ENCODE assay signal across 1 cellular context in the genomic region with DNA sequence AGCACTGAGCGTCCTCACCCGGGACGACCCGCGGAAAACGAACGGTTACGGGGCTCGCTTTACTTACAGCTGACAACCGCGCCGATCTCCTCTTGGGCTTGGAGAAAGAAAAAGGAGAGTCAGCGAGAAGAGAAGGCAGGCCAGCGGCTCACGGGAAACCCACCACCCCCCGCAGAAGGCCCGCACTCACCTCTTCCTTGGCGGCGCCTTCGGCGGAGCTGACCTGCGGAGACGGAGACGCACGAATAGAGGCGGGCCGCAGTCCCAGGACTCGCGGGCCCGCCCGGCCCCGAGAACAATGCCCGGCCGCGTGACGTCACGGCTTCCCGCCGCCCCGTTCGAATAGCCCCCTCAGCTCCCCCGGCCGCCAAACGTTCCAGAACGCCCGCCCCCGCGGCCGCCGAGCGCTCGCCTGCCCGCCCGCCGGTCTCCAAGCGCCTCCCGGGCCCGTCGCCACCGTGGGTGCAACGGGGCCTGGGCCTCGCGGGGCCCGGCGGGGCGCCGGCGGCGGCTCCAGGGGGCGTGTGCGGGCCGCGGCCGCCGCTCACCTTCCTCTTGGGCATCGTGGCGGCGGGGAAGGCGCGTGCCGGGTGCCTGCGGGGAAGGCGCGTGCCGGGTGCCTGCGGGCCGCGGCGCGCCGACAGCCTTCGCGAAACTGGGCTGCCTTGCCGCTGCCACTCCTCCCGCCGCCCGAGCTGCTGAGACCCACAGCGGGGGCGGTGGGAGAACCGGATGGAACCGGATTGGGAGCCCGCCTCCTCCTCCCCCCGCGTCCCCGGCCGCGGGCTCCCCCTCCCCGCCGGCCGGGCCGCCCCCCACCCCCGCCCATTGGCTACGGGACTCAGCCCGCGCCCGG.
A peak's percentile ranks its signal among the peaks of the same experiment; 100 is the strongest.
TF ChIP-seq lines count a peak whose summit lies in the region.

A gene with protein sequence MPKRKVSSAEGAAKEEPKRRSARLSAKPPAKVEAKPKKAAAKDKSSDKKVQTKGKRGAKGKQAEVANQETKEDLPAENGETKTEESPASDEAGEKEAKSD (minus strand): TSS at position 734 of the 856 bp plus-strand sequence. CDS start 171 bp downstream, at position 563.

TF ChIP-seq in K562, 482 proteins besides CTCF, POLR2A, EP300 and RAD21 (continued from another document and continues in another):
- TF ChIP-seq, protein P1, sequence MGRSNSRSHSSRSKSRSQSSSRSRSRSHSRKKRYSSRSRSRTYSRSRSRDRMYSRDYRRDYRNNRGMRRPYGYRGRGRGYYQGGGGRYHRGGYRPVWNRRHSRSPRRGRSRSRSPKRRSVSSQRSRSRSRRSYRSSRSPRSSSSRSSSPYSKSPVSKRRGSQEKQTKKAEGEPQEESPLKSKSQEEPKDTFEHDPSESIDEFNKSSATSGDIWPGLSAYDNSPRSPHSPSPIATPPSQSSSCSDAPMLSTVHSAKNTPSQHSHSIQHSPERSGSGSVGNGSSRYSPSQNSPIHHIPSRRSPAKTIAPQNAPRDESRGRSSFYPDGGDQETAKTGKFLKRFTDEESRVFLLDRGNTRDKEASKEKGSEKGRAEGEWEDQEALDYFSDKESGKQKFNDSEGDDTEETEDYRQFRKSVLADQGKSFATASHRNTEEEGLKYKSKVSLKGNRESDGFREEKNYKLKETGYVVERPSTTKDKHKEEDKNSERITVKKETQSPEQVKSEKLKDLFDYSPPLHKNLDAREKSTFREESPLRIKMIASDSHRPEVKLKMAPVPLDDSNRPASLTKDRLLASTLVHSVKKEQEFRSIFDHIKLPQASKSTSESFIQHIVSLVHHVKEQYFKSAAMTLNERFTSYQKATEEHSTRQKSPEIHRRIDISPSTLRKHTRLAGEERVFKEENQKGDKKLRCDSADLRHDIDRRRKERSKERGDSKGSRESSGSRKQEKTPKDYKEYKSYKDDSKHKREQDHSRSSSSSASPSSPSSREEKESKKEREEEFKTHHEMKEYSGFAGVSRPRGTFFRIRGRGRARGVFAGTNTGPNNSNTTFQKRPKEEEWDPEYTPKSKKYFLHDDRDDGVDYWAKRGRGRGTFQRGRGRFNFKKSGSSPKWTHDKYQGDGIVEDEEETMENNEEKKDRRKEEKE (IDR thresholded peaks at IDR 0.05; ENCODE audit: borderline replicate concordance in 1 of 2, control insufficient read depth in 1 of 2, low read depth in 2 of 2, low read length in 1 of 2) = no peak
- peak; percentile 92 for TF ChIP-seq CREM (IDR thresholded peaks at IDR 0.05; ENCODE audit: low read depth)
- TF ChIP-seq ETV6 (IDR thresholded peaks at IDR 0.05; ENCODE audit: borderline replicate concordance in 1 of 2, low read depth in 2 of 2, low read length in 1 of 2) = no peak
- no peak for TF ChIP-seq ETV6 (CRISPR knock-in tag; IDR thresholded peaks at IDR 0.05; ENCODE audit: borderline replicate concordance)
- TF ChIP-seq ZNF584 (CRISPR knock-in tag; IDR thresholded peaks at IDR 0.05; ENCODE audit: low read depth) = no peak
- TF ChIP-seq ZNF212 (CRISPR knock-in tag; IDR thresholded peaks at IDR 0.05) = no peak; the same call in 1 of the 2 replicates
- no peak for TF ChIP-seq NR2C1 (IDR thresholded peaks at IDR 0.05)
- TF ChIP-seq NR2C1 (tag; IDR thresholded peaks at IDR 0.05) = no peak
- TF ChIP-seq, protein P2, sequence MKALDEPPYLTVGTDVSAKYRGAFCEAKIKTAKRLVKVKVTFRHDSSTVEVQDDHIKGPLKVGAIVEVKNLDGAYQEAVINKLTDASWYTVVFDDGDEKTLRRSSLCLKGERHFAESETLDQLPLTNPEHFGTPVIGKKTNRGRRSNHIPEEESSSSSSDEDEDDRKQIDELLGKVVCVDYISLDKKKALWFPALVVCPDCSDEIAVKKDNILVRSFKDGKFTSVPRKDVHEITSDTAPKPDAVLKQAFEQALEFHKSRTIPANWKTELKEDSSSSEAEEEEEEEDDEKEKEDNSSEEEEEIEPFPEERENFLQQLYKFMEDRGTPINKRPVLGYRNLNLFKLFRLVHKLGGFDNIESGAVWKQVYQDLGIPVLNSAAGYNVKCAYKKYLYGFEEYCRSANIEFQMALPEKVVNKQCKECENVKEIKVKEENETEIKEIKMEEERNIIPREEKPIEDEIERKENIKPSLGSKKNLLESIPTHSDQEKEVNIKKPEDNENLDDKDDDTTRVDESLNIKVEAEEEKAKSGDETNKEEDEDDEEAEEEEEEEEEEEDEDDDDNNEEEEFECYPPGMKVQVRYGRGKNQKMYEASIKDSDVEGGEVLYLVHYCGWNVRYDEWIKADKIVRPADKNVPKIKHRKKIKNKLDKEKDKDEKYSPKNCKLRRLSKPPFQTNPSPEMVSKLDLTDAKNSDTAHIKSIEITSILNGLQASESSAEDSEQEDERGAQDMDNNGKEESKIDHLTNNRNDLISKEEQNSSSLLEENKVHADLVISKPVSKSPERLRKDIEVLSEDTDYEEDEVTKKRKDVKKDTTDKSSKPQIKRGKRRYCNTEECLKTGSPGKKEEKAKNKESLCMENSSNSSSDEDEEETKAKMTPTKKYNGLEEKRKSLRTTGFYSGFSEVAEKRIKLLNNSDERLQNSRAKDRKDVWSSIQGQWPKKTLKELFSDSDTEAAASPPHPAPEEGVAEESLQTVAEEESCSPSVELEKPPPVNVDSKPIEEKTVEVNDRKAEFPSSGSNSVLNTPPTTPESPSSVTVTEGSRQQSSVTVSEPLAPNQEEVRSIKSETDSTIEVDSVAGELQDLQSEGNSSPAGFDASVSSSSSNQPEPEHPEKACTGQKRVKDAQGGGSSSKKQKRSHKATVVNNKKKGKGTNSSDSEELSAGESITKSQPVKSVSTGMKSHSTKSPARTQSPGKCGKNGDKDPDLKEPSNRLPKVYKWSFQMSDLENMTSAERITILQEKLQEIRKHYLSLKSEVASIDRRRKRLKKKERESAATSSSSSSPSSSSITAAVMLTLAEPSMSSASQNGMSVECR (CRISPR knock-in tag; IDR thresholded peaks at IDR 0.05) = peak; percentile 65; the same call in 1 of the 2 replicates
- TF ChIP-seq ELF2 (CRISPR knock-in tag; IDR thresholded peaks at IDR 0.05) = no peak
- TF ChIP-seq RBM39 (optimal IDR thresholded peaks at IDR 0.05; ENCODE audit: low read depth, low read length) = no peak
- TF ChIP-seq HNRNPL (IDR thresholded peaks at IDR 0.05; ENCODE audit: low read depth, low read length) = peak; percentile 49; the same call in 1 of the 2 replicates
- peak; percentile 75; the same call in 1 of the 2 replicates for TF ChIP-seq ZBTB7A (IDR thresholded peaks at IDR 0.05; ENCODE audit: borderline replicate concordance, control insufficient read depth, low read depth, low read length)
- peak in 1 of 2 experiments; percentile 9; a peak in 1 of 4 replicates for TF ChIP-seq TBL1XR1 (IDR thresholded peaks at IDR 0.05; ENCODE audit: low read length in 2 of 2)
- no peak for TF ChIP-seq TSC22D4 (tag; IDR thresholded peaks at IDR 0.05)
- no peak for TF ChIP-seq ZNF282 (CRISPR knock-in tag; IDR thresholded peaks at IDR 0.05)
- TF ChIP-seq FOS (IDR thresholded peaks at IDR 0.05; ENCODE audit: extremely low read depth, insufficient read length) = no peak
- TF ChIP-seq NFE2L1 (tag; IDR thresholded peaks at IDR 0.05; ENCODE audit: borderline replicate concordance, low read depth) = no peak
- TF ChIP-seq, protein P3, sequence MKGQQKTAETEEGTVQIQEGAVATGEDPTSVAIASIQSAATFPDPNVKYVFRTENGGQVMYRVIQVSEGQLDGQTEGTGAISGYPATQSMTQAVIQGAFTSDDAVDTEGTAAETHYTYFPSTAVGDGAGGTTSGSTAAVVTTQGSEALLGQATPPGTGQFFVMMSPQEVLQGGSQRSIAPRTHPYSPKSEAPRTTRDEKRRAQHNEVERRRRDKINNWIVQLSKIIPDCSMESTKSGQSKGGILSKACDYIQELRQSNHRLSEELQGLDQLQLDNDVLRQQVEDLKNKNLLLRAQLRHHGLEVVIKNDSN (CRISPR knock-in tag; IDR thresholded peaks at IDR 0.05) = no peak
- TF ChIP-seq, protein P4, sequence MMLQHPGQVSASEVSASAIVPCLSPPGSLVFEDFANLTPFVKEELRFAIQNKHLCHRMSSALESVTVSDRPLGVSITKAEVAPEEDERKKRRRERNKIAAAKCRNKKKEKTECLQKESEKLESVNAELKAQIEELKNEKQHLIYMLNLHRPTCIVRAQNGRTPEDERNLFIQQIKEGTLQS (IDR thresholded peaks at IDR 0.05) = peak; percentile 60
- TF ChIP-seq, protein P4 (CRISPR knock-in tag; conservative IDR thresholded peaks at IDR 0.05) = no peak
- TF ChIP-seq, protein P5, sequence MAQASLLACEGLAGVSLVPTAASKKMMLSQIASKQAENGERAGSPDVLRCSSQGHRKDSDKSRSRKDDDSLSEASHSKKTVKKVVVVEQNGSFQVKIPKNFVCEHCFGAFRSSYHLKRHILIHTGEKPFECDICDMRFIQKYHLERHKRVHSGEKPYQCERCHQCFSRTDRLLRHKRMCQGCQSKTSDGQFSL (CRISPR knock-in tag; IDR thresholded peaks at IDR 0.05) = peak; percentile 87
- TF ChIP-seq, protein P5 (tag; IDR thresholded peaks at IDR 0.05) = peak in 1 of 2 experiments; percentile 99; a peak in 2 of 4 replicates
- TF ChIP-seq CCNT2 (IDR thresholded peaks at IDR 0.05; ENCODE audit: borderline replicate concordance, extremely low read depth, insufficient read length, low read depth, low read length) = peak; percentile 75
- TF ChIP-seq FOXK1 (CRISPR knock-in tag; IDR thresholded peaks at IDR 0.05; ENCODE audit: borderline replicate concordance) = no peak; the same call in 1 of the 2 replicates
- no peak for TF ChIP-seq CCAR2 (IDR thresholded peaks at IDR 0.05; ENCODE audit: low read depth, low read length)
- no peak for TF ChIP-seq NRF1 (conservative IDR thresholded peaks at IDR 0.05 in 1 of 2, IDR thresholded peaks at IDR 0.05 in 1 of 2)
- peak; percentile 89 for TF ChIP-seq RBBP5 (IDR thresholded peaks at IDR 0.05; ENCODE audit: borderline replicate concordance, insufficient read depth, low read length, poor library complexity, severe bottlenecking)
- TF ChIP-seq, protein P6, sequence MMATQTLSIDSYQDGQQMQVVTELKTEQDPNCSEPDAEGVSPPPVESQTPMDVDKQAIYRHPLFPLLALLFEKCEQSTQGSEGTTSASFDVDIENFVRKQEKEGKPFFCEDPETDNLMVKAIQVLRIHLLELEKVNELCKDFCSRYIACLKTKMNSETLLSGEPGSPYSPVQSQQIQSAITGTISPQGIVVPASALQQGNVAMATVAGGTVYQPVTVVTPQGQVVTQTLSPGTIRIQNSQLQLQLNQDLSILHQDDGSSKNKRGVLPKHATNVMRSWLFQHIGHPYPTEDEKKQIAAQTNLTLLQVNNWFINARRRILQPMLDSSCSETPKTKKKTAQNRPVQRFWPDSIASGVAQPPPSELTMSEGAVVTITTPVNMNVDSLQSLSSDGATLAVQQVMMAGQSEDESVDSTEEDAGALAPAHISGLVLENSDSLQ (IDR thresholded peaks at IDR 0.05) = no peak
- TF ChIP-seq ZNF699 (CRISPR knock-in tag; IDR thresholded peaks at IDR 0.05; ENCODE audit: insufficient replicate concordance) = no peak
- peak; percentile 47 for TF ChIP-seq TBP (optimal IDR thresholded peaks at IDR 0.05; ENCODE audit: low read depth, low read length)
- TF ChIP-seq NFYB (IDR thresholded peaks at IDR 0.05; ENCODE audit: extremely low read depth, insufficient read length) = no peak
- no peak for TF ChIP-seq ZNF764 (CRISPR knock-in tag; IDR thresholded peaks at IDR 0.05; ENCODE audit: low read depth)
- TF ChIP-seq, protein P7, sequence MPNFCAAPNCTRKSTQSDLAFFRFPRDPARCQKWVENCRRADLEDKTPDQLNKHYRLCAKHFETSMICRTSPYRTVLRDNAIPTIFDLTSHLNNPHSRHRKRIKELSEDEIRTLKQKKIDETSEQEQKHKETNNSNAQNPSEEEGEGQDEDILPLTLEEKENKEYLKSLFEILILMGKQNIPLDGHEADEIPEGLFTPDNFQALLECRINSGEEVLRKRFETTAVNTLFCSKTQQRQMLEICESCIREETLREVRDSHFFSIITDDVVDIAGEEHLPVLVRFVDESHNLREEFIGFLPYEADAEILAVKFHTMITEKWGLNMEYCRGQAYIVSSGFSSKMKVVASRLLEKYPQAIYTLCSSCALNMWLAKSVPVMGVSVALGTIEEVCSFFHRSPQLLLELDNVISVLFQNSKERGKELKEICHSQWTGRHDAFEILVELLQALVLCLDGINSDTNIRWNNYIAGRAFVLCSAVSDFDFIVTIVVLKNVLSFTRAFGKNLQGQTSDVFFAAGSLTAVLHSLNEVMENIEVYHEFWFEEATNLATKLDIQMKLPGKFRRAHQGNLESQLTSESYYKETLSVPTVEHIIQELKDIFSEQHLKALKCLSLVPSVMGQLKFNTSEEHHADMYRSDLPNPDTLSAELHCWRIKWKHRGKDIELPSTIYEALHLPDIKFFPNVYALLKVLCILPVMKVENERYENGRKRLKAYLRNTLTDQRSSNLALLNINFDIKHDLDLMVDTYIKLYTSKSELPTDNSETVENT (CRISPR knock-in tag; IDR thresholded peaks at IDR 0.05) = peak; percentile 95
- TF ChIP-seq CC2D1A (IDR thresholded peaks at IDR 0.05) = no peak
- TF ChIP-seq KAT7 (CRISPR knock-in tag; IDR thresholded peaks at IDR 0.05; ENCODE audit: borderline replicate concordance) = no peak
- TF ChIP-seq TCFL5 (CRISPR knock-in tag; conservative IDR thresholded peaks at IDR 0.05) = no peak
- peak; percentile 53; the same call in 1 of the 2 replicates for TF ChIP-seq PHF8 (IDR thresholded peaks at IDR 0.05; ENCODE audit: borderline replicate concordance, low read length)
- TF ChIP-seq ZNF165 (CRISPR knock-in tag; IDR thresholded peaks at IDR 0.05; ENCODE audit: borderline replicate concordance) = no peak
- TF ChIP-seq, protein P8, sequence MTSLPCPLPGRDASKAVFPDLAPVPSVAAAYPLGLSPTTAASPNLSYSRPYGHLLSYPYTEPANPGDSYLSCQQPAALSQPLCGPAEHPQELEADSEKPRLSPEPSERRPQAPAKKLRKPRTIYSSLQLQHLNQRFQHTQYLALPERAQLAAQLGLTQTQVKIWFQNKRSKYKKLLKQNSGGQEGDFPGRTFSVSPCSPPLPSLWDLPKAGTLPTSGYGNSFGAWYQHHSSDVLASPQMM (CRISPR knock-in tag; IDR thresholded peaks at IDR 0.05) = no peak
- TF ChIP-seq RFX1 (IDR thresholded peaks at IDR 0.05) = no peak
- no peak for TF ChIP-seq MEF2A (IDR thresholded peaks at IDR 0.05; ENCODE audit: control insufficient read depth, low read depth, low read length)
- no peak for TF ChIP-seq ETS2 (tag; IDR thresholded peaks at IDR 0.05; ENCODE audit: borderline replicate concordance, poor library complexity, severe bottlenecking)
- 0 out of 2 replicates have a peak, but pooled peaks have one; percentile 28 for TF ChIP-seq ZNF436 (CRISPR knock-in tag; IDR thresholded peaks at IDR 0.05)
- TF ChIP-seq ZNF311 (CRISPR knock-in tag; IDR thresholded peaks at IDR 0.05) = no peak
- TF ChIP-seq GATAD2A (IDR thresholded peaks at IDR 0.05) = no peak
- TF ChIP-seq CEBPB (tag; IDR thresholded peaks at IDR 0.05) = no peak
- no peak for TF ChIP-seq ZFP1 (CRISPR knock-in tag; IDR thresholded peaks at IDR 0.05)
- TF ChIP-seq ILF3 (IDR thresholded peaks at IDR 0.05; ENCODE audit: borderline replicate concordance) = 0 out of 2 replicates have a peak, but pooled peaks have one; percentile 54
- TF ChIP-seq JUND (IDR thresholded peaks at IDR 0.05; ENCODE audit: borderline replicate concordance, low read depth, low read length) = 0 out of 2 replicates have a peak, but pooled peaks have one; percentile 16
- TF ChIP-seq JUND (tag; IDR thresholded peaks at IDR 0.05; ENCODE audit: borderline replicate concordance, low read depth, low read length) = no peak; the same call in 2 of the 3 replicates
- TF ChIP-seq NR1H2 (CRISPR knock-in tag; IDR thresholded peaks at IDR 0.05) = no peak
- TF ChIP-seq ZNF583 (CRISPR knock-in tag; IDR thresholded peaks at IDR 0.05) = 0 out of 2 replicates have a peak, but pooled peaks have one; percentile 57
